In the genomic region with DNA sequence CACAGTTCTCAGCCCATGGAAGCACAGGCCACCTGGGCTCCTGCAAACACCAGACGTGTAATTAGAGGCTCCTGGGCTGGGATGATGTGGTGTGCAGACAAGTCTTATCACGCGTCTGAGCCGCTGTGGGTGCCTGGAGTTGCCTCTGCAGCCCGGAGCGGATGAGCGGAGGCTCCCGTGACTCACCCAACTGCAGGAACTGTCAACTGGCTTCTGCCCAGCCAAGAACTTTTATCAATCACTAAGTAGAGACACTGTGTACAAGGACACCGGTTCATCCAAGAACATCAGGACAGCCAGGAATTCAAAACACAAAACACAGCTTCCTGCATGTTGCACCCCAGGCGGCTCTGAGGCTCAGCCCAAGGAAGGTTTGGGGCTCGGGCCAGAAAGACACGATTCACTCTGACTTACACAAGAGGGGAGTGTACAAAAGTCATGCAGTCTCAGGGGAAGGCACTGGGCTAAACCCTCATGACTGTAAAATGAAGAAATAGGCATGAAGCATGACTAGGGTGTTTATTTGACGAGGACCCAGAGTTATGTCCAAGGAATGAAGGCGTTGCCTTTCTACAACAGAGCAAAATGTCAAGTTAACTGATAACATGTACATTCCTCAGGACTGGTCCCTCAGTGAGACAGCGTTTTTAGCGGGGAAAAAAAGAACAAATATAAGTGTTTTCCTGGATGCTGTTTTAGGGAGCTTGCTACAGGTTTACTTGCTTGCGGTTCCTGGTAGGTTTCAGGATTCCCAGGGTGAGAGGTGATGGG, we compare ENCODE assay signal across 1 cellular context.
TF ChIP-seq lines count a peak whose summit lies in the region.

No MANE protein-coding gene starts in this region.

TF ChIP-seq in HepG2, 621 proteins besides CTCF, POLR2A, EP300 and RAD21 (continued from another document and continues in another):
- TF ChIP-seq, protein P1, sequence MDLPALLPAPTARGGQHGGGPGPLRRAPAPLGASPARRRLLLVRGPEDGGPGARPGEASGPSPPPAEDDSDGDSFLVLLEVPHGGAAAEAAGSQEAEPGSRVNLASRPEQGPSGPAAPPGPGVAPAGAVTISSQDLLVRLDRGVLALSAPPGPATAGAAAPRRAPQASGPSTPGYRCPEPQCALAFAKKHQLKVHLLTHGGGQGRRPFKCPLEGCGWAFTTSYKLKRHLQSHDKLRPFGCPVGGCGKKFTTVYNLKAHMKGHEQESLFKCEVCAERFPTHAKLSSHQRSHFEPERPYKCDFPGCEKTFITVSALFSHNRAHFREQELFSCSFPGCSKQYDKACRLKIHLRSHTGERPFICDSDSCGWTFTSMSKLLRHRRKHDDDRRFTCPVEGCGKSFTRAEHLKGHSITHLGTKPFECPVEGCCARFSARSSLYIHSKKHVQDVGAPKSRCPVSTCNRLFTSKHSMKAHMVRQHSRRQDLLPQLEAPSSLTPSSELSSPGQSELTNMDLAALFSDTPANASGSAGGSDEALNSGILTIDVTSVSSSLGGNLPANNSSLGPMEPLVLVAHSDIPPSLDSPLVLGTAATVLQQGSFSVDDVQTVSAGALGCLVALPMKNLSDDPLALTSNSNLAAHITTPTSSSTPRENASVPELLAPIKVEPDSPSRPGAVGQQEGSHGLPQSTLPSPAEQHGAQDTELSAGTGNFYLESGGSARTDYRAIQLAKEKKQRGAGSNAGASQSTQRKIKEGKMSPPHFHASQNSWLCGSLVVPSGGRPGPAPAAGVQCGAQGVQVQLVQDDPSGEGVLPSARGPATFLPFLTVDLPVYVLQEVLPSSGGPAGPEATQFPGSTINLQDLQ (CRISPR knock-in tag; IDR thresholded peaks at IDR 0.05), result no peak
- TF ChIP-seq, protein P2, sequence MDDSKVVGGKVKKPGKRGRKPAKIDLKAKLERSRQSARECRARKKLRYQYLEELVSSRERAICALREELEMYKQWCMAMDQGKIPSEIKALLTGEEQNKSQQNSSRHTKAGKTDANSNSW (CRISPR knock-in tag; IDR thresholded peaks at IDR 0.05; ENCODE audit: borderline replicate concordance), result no peak
- no peak for TF ChIP-seq ZNF83 (CRISPR knock-in tag; IDR thresholded peaks at IDR 0.05; ENCODE audit: borderline replicate concordance)
- no peak for TF ChIP-seq CBX1 (IDR thresholded peaks at IDR 0.05; ENCODE audit: low read depth)
- TF ChIP-seq FOSL2 (CRISPR knock-in tag; IDR thresholded peaks at IDR 0.05), result peak; percentile 63
- TF ChIP-seq ZNF644 (CRISPR knock-in tag; IDR thresholded peaks at IDR 0.05; ENCODE audit: low read depth), result no peak
- no peak for TF ChIP-seq ZNF773 (CRISPR knock-in tag; IDR thresholded peaks at IDR 0.05; ENCODE audit: borderline replicate concordance)
- no peak for TF ChIP-seq IKZF4 (CRISPR knock-in tag; IDR thresholded peaks at IDR 0.05; ENCODE audit: borderline replicate concordance, low read depth, not compliant biosample characterization)
- TF ChIP-seq RXRA (CRISPR knock-in tag; IDR thresholded peaks at IDR 0.05), result no peak
- no peak for TF ChIP-seq NFKBIZ (CRISPR knock-in tag; IDR thresholded peaks at IDR 0.05)
- TF ChIP-seq, protein P3, sequence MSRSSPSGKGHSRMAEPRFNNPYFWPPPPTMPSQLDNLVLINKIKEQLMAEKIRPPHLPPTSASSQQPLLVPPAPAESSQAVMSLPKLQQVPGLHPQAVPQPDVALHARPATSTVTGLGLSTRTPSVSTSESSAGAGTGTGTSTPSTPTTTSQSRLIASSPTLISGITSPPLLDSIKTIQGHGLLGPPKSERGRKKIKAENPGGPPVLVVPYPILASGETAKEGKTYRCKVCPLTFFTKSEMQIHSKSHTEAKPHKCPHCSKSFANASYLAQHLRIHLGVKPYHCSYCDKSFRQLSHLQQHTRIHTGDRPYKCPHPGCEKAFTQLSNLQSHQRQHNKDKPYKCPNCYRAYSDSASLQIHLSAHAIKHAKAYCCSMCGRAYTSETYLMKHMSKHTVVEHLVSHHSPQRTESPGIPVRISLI (CRISPR knock-in tag; IDR thresholded peaks at IDR 0.05; ENCODE audit: borderline replicate concordance), result no peak
- no peak for TF ChIP-seq MIER3 (CRISPR knock-in tag; IDR thresholded peaks at IDR 0.05; ENCODE audit: borderline replicate concordance)
- peak; percentile 58 for TF ChIP-seq TEAD3 (CRISPR knock-in tag; optimal IDR thresholded peaks at IDR 0.05; ENCODE audit: borderline replicate concordance)
- TF ChIP-seq, protein P4, sequence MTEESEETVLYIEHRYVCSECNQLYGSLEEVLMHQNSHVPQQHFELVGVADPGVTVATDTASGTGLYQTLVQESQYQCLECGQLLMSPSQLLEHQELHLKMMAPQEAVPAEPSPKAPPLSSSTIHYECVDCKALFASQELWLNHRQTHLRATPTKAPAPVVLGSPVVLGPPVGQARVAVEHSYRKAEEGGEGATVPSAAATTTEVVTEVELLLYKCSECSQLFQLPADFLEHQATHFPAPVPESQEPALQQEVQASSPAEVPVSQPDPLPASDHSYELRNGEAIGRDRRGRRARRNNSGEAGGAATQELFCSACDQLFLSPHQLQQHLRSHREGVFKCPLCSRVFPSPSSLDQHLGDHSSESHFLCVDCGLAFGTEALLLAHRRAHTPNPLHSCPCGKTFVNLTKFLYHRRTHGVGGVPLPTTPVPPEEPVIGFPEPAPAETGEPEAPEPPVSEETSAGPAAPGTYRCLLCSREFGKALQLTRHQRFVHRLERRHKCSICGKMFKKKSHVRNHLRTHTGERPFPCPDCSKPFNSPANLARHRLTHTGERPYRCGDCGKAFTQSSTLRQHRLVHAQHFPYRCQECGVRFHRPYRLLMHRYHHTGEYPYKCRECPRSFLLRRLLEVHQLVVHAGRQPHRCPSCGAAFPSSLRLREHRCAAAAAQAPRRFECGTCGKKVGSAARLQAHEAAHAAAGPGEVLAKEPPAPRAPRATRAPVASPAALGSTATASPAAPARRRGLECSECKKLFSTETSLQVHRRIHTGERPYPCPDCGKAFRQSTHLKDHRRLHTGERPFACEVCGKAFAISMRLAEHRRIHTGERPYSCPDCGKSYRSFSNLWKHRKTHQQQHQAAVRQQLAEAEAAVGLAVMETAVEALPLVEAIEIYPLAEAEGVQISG (CRISPR knock-in tag; IDR thresholded peaks at IDR 0.05), result no peak
- no peak for TF ChIP-seq ZFP91 (CRISPR knock-in tag; IDR thresholded peaks at IDR 0.05; ENCODE audit: borderline replicate concordance)
- TF ChIP-seq, protein P5, sequence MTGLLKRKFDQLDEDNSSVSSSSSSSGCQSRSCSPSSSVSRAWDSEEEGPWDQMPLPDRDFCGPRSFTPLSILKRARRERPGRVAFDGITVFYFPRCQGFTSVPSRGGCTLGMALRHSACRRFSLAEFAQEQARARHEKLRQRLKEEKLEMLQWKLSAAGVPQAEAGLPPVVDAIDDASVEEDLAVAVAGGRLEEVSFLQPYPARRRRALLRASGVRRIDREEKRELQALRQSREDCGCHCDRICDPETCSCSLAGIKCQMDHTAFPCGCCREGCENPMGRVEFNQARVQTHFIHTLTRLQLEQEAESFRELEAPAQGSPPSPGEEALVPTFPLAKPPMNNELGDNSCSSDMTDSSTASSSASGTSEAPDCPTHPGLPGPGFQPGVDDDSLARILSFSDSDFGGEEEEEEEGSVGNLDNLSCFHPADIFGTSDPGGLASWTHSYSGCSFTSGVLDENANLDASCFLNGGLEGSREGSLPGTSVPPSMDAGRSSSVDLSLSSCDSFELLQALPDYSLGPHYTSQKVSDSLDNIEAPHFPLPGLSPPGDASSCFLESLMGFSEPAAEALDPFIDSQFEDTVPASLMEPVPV (CRISPR knock-in tag; IDR thresholded peaks at IDR 0.05), result no peak
- no peak for TF ChIP-seq RARG (CRISPR knock-in tag; IDR thresholded peaks at IDR 0.05; ENCODE audit: low read depth)
- TF ChIP-seq, protein P6, sequence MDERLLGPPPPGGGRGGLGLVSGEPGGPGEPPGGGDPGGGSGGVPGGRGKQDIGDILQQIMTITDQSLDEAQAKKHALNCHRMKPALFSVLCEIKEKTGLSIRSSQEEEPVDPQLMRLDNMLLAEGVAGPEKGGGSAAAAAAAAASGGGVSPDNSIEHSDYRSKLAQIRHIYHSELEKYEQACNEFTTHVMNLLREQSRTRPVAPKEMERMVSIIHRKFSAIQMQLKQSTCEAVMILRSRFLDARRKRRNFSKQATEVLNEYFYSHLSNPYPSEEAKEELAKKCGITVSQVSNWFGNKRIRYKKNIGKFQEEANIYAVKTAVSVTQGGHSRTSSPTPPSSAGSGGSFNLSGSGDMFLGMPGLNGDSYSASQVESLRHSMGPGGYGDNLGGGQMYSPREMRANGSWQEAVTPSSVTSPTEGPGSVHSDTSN (CRISPR knock-in tag; IDR thresholded peaks at IDR 0.05), result no peak
- TF ChIP-seq ZNF879 (CRISPR knock-in tag; IDR thresholded peaks at IDR 0.05), result no peak
- no peak for TF ChIP-seq NBN (conservative IDR thresholded peaks at IDR 0.05)
- no peak for TF ChIP-seq HNRNPH1 (optimal IDR thresholded peaks at IDR 0.05; ENCODE audit: low read depth, low read length)
- no peak for TF ChIP-seq ZNF235 (CRISPR knock-in tag; IDR thresholded peaks at IDR 0.05; ENCODE audit: borderline replicate concordance)
- TF ChIP-seq, protein P7, sequence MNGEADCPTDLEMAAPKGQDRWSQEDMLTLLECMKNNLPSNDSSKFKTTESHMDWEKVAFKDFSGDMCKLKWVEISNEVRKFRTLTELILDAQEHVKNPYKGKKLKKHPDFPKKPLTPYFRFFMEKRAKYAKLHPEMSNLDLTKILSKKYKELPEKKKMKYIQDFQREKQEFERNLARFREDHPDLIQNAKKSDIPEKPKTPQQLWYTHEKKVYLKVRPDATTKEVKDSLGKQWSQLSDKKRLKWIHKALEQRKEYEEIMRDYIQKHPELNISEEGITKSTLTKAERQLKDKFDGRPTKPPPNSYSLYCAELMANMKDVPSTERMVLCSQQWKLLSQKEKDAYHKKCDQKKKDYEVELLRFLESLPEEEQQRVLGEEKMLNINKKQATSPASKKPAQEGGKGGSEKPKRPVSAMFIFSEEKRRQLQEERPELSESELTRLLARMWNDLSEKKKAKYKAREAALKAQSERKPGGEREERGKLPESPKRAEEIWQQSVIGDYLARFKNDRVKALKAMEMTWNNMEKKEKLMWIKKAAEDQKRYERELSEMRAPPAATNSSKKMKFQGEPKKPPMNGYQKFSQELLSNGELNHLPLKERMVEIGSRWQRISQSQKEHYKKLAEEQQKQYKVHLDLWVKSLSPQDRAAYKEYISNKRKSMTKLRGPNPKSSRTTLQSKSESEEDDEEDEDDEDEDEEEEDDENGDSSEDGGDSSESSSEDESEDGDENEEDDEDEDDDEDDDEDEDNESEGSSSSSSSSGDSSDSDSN (CRISPR knock-in tag; IDR thresholded peaks at IDR 0.05), result no peak
- TF ChIP-seq ZNF101 (CRISPR knock-in tag; IDR thresholded peaks at IDR 0.05; ENCODE audit: borderline replicate concordance, low read depth), result no peak
- TF ChIP-seq ZFP62 (CRISPR knock-in tag; IDR thresholded peaks at IDR 0.05), result no peak
- TF ChIP-seq ARID2 (CRISPR knock-in tag; IDR thresholded peaks at IDR 0.05; ENCODE audit: borderline replicate concordance), result no peak
- TF ChIP-seq ZNF878 (CRISPR knock-in tag; IDR thresholded peaks at IDR 0.05), result no peak
- no peak for TF ChIP-seq ZBTB49 (CRISPR knock-in tag; IDR thresholded peaks at IDR 0.05; ENCODE audit: borderline replicate concordance)
- no peak for TF ChIP-seq NONO (IDR thresholded peaks at IDR 0.05)
- TF ChIP-seq NONO (CRISPR knock-in tag; conservative IDR thresholded peaks at IDR 0.05), result 0 out of 2 replicates have a peak, but pooled peaks have one; percentile 53
- TF ChIP-seq, protein P8, sequence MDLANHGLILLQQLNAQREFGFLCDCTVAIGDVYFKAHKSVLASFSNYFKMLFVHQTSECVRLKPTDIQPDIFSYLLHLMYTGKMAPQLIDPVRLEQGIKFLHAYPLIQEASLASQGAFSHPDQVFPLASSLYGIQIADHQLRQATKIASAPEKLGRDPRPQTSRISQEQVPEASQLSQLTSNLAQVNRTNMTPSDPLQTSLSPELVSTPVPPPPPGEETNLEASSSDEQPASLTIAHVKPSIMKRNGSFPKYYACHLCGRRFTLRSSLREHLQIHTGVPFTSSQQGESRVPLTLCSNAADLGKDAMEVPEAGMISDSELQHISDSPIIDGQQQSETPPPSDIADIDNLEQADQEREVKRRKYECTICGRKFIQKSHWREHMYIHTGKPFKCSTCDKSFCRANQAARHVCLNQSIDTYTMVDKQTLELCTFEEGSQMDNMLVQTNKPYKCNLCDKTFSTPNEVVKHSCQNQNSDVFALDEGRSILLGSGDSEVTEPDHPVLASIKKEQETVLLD (CRISPR knock-in tag; IDR thresholded peaks at IDR 0.05; ENCODE audit: low read depth), result no peak
- no peak for TF ChIP-seq MAF1 (CRISPR knock-in tag; IDR thresholded peaks at IDR 0.05; ENCODE audit: borderline replicate concordance)
- no peak for TF ChIP-seq EHMT2 (IDR thresholded peaks at IDR 0.05; ENCODE audit: borderline replicate concordance, low read depth, low read length)
- TF ChIP-seq JUN (CRISPR knock-in tag; IDR thresholded peaks at IDR 0.05), result no peak
